In genomic region chr11:69135420-69136363, GRCh38 we compare ENCODE assay signal across 18 cellular contexts. TPM values are rescaled to one million over a fixed set of nuclear protein-coding genes. Genes with fewer than 3 reads are reported as not detected.
DNase-seq lines count a peak whose midpoint lies in the region; ATAC-seq lines count a peak whose summit lies in the region.
"Had no signal": no experiment of that assay in that cellular context is flagged by ENCODE, and none has a peak within 500 bp of the region (broad histone marks: within the 10 kb centered on the region; RNA-seq: fewer than 3 reads in every experiment).

No MANE protein-coding gene starts in this region.

- H3K27me3 Mint-ChIP-seq in activated T-cell treated with anti-CD3 and anti-CD28 coated beads, Interleukin-2, amount 50 U/mL, for 24 hours = no peaks in the 10 kb centered on the region
- H3K27me3 Mint-ChIP-seq in stimulated activated memory B cell treated with anti-CD40 and anti-IgM and Interleukin-4, amounts not matched to agents 10 μg/mL and 1 μg/mL and 100 μg/mL, for 72 hours = no peaks in the 10 kb centered on the region

- H3K27ac Mint-ChIP-seq in activated T-cell treated with anti-CD3 and anti-CD28 coated beads, Interleukin-2, amount 50 U/mL, for 24 hours = no peak overlapping the region
- H3K27ac Mint-ChIP-seq in stimulated activated memory B cell treated with anti-CD40 and anti-IgM and Interleukin-4, amounts not matched to agents 10 μg/mL and 1 μg/mL and 100 μg/mL, for 72 hours = peak overlapping the region; percentile 17
- H3K27ac Mint-ChIP-seq: natural killer cell treated with Interleukin-12 subunit alpha and Interleukin-12 subunit beta and Interleukin-15 and Interleukin-18, amount 100 ng/mL, for 72 hours had no signal

- no peak overlapping the region for H3K4me3 Mint-ChIP-seq in activated T-cell treated with anti-CD3 and anti-CD28 coated beads, Interleukin-2, amount 50 U/mL, for 24 hours
- no peak overlapping the region for H3K4me3 Mint-ChIP-seq in stimulated activated memory B cell treated with anti-CD40 and anti-IgM and Interleukin-4, amounts not matched to agents 10 μg/mL and 1 μg/mL and 100 μg/mL, for 72 hours
- H3K4me3 Mint-ChIP-seq: activated T-cell treated with anti-CD3 and anti-CD28 coated beads, Interleukin-2, amount 50 U/mL, for 4 hours; brain; natural killer cell treated with Interleukin-12 subunit alpha and Interleukin-12 subunit beta and Interleukin-15 and Interleukin-18, amount 100 ng/mL, for 72 hours had no signal

- ATAC-seq in stimulated activated memory B cell treated with anti-CD40 and anti-IgM and Interleukin-4, amounts not matched to agents 10 μg/mL and 1 μg/mL and 100 μg/mL, for 72 hours = no peak
- ATAC-seq in left colon (no peak), HG03520 (IDR thresholded peaks at IDR 0.05; ENCODE audit: unreplicated experiment) (no peak), GM21529 (IDR thresholded peaks at IDR 0.05; ENCODE audit: unreplicated experiment) (no peak)
- ATAC-seq: natural killer cell treated with Interleukin-12 subunit alpha and Interleukin-12 subunit beta and Interleukin-15 and Interleukin-18, amount 100 ng/mL, for 72 hours had no signal

- H3K9me3 Mint-ChIP-seq in activated T-cell treated with anti-CD3 and anti-CD28 coated beads, Interleukin-2, amount 50 U/mL, for 24 hours = peaks cover 10% of the 10 kb centered on the region
- H3K9me3 Mint-ChIP-seq in stimulated activated memory B cell treated with anti-CD40 and anti-IgM and Interleukin-4, amounts not matched to agents 10 μg/mL and 1 μg/mL and 100 μg/mL, for 72 hours = peaks cover 9% of the 10 kb centered on the region
- H3K9me3 Mint-ChIP-seq: activated T-cell treated with anti-CD3 and anti-CD28 coated beads, Interleukin-2, amount 50 U/mL, for 4 hours; natural killer cell treated with Interleukin-12 subunit alpha and Interleukin-12 subunit beta and Interleukin-15 and Interleukin-18, amount 100 ng/mL, for 72 hours had no signal

- peak; percentile 28 for DNase-seq in activated T-cell treated with anti-CD3 and anti-CD28 coated beads, Interleukin-2, amount 50 U/mL, for 24 hours
- no peak for DNase-seq in activated T-cell treated with anti-CD3 and anti-CD28 coated beads, Interleukin-2, amount 50 U/mL, for 1 hour
- peak; percentile 41 for DNase-seq in M059J (ENCODE audit: low read depth)
- peak; percentile 70 for DNase-seq in glomerular visceral epithelial cell (ENCODE audit: extremely low spot score)
- no peak for DNase-seq in left colon
- DNase-seq: activated CD4-positive, alpha-beta T cell treated with anti-CD3 and anti-CD28 coated beads, Interleukin-2, amount 50 U/mL, for 48 hours; activated T-cell treated with anti-CD3 and anti-CD28 coated beads, Interleukin-2, amount 50 U/mL, for 4 hours; DMS153; midbrain; NCI-H1436; NCI-H510A treated with DMSO at 0.1 percent for 48 hours; SW 1271 had no signal

- intact Hi-C loops in left colon (cut with DNase I, micrococcal nuclease) = no loop called here

- H3K4me1 Mint-ChIP-seq in activated T-cell treated with anti-CD3 and anti-CD28 coated beads, Interleukin-2, amount 50 U/mL, for 24 hours (ENCODE audit: low read depth) = peaks cover 29% of the 10 kb centered on the region
- peaks cover 24% of the 10 kb centered on the region for H3K4me1 Mint-ChIP-seq in stimulated activated memory B cell treated with anti-CD40 and anti-IgM and Interleukin-4, amounts not matched to agents 10 μg/mL and 1 μg/mL and 100 μg/mL, for 72 hours
- H3K4me1 Mint-ChIP-seq: brain had no signal

- H3K36me3 Mint-ChIP-seq in activated T-cell treated with anti-CD3 and anti-CD28 coated beads, Interleukin-2, amount 50 U/mL, for 24 hours (ENCODE audit: low read depth) = peaks cover 4% of the 10 kb centered on the region
- H3K36me3 Mint-ChIP-seq in stimulated activated memory B cell treated with anti-CD40 and anti-IgM and Interleukin-4, amounts not matched to agents 10 μg/mL and 1 μg/mL and 100 μg/mL, for 72 hours = peaks cover 33% of the 10 kb centered on the region
- H3K36me3 Mint-ChIP-seq: natural killer cell treated with Interleukin-12 subunit alpha and Interleukin-12 subunit beta and Interleukin-15 and Interleukin-18, amount 100 ng/mL, for 72 hours had no signal

RNA-seq across cellular contexts. Expression of gene SMIM38, which starts 20.0 kb away (rescaled TPM):
- total RNA-seq in M059J (2014; rRNA removed; shearing (Covaris generic)) = not detected in 2 replicates
- total RNA-seq in left colon = under 1 TPM; 0.22 to 0.70 TPM
- total RNA-seq: glomerular endothelial cell had no signal

Comparison
In these comparisons a context has a peak if more than half of its experiments do, and no peak if none do; other contexts are left out.
1. DNase-seq: peak in activated T-cell treated with anti-CD3 and anti-CD28 coated beads, Interleukin-2, amount 50 U/mL, for 24 hours (single experiment), M059J (single experiment) and glomerular visceral epithelial cell (single experiment); none in activated T-cell treated with anti-CD3 and anti-CD28 coated beads, Interleukin-2, amount 50 U/mL, for 1 hour (single experiment) and left colon (0 of 2).